28 cellular contexts compared by ENCODE assay signal in the genomic region with DNA sequence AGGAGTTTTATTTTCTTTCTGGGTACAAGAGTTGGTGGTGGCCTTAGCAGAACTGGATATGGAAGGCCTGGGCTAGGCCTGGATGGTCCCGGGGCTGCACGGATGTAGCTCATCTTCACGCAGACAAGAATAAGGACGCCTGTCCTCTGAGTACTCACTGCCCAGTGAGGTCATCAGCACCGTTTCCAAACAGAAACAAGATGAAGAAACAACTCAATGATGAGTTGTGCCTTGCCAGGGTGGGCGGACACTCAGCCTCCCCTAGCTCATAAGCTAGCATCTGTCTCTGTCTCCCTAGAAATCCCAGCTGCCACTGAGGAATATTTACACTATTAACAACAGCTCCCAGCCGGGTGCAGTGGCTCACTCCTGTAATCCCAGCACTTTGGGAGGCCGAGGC.
"Had no signal": no experiment of that assay in that cellular context is flagged by ENCODE, and none has a peak within 500 bp of the region (broad histone marks: within the 10 kb centered on the region; RNA-seq: fewer than 3 reads in every experiment).

No MANE protein-coding gene starts in this region.

- H3K4me3 ChIP-seq: ascending aorta, breast epithelium, cardiac muscle cell, colonic mucosa, esophagus squamous epithelium, heart left ventricle had no signal

- H3K27me3 ChIP-seq: ascending aorta, breast epithelium, cardiac muscle cell, colonic mucosa, esophagus squamous epithelium had no signal

- H3K9me3 ChIP-seq: ascending aorta, breast epithelium, colonic mucosa, esophagus squamous epithelium, heart left ventricle had no signal

- ATAC-seq: activated naive CD4-positive, alpha-beta T cell treated with anti-CD3 and anti-CD28 coated beads, Interleukin-2, amount 50 U/mL, for 72 hours; activated T-cell treated with anti-CD3 and anti-CD28 coated beads, Interleukin-2, amount 50 U/mL, for 72 hours; heart left ventricle; T-cell had no signal

- H3K36me3 ChIP-seq: ascending aorta, breast epithelium, cardiac muscle cell, colonic mucosa, esophagus squamous epithelium, heart left ventricle had no signal

- H3K27ac ChIP-seq: ascending aorta, breast epithelium, cardiac muscle cell, colonic mucosa, epithelial cell of prostate, esophagus squamous epithelium, heart left ventricle had no signal

- H3K4me1 ChIP-seq: ascending aorta, breast epithelium, colonic mucosa, esophagus squamous epithelium, heart left ventricle had no signal

- DNase-seq: activated CD4-positive, alpha-beta memory T cell treated with anti-CD3 and anti-CD28 coated beads, Interleukin-2, amount 10 ng/mL, durations not matched to agents 7 days and 5 days; activated CD4-positive, alpha-beta T cell treated with anti-CD3 and anti-CD28 coated beads for 1 hour; activated CD4-positive, alpha-beta T cell treated with anti-CD3 and anti-CD28 coated beads for 4 hours; activated CD4-positive, alpha-beta T cell treated with anti-CD3 and anti-CD28 coated beads, Interleukin-2, amount 10 ng/mL, durations not matched to agents 7 days and 5 days; activated CD4-positive, alpha-beta T cell treated with anti-CD3 and anti-CD28 coated beads, Interleukin-2, amount 50 U/mL, for 4 hours; activated CD8-positive, alpha-beta memory T cell treated with anti-CD3 and anti-CD28 coated beads, Interleukin-2, amount 50 U/mL, for 48 hours; activated gamma-delta T cell; activated naive CD4-positive, alpha-beta T cell; activated naive CD4-positive, alpha-beta T cell treated with anti-CD3 and anti-CD28 coated beads, Interleukin-2, amount 10 ng/mL, durations not matched to agents 7 days and 5 days; activated naive CD8-positive, alpha-beta T cell treated with anti-CD3 and anti-CD28 coated beads, Interleukin-2, amount 10 ng/mL, durations not matched to agents 7 days and 5 days; activated T-cell treated with anti-CD3 and anti-CD28 coated beads for 4 hours; activated T-cell treated with anti-CD3 and anti-CD28 coated beads, Interleukin-2, amount 50 U/mL, for 24 hours; activated T-cell treated with anti-CD3 and anti-CD28 coated beads, Interleukin-2, amount 50 U/mL, for 72 hours; central memory CD4-positive, alpha-beta T cell; cerebellar nuclear complex; colonic mucosa; effector CD8-positive, alpha-beta T cell; esophagus squamous epithelium; foreskin fibroblast; glutamatergic neuron; heart left ventricle; T-cell; T1000 had no signal
